ENCODE assay signal across 8 cellular contexts in the genomic region with DNA sequence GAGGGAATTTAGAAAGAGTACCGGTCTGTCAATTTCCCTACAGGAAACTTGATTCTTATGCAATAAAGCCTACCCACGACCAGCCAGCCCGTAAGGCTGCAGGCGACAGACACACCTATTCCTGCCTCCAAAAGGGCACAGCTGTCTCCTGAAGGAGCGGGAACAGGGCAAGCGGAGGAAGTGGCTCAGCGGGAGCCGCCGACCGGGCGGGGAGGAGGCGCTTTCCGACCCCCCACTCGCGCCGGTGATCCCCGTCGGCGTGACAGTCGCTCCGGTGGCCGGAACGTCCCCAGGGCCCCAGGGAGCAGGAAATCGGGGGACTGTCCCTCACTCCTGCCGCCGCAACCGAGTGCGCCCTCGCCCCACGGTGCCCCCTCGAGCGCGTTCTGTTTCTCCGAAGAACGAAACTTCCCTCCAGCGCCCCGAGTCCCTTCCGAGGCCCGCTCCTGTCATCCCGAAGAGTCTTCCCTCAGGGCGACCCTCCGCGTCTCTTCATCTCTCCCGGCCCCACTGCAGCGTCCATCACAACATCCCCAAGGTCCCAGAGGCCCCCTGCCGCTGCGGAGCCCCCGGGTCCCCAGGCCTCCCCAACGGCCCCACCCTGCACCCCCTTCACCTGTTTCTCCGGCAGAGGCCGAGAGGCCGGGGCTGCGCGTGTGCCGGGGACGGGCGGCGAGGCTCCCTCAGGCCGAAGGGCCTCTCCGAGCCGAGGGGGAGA. TPM values are rescaled to one million over a fixed set of nuclear protein-coding genes. Genes with fewer than 3 reads are reported as not detected.
DNase-seq lines count a peak whose midpoint lies in the region; ATAC-seq and TF ChIP-seq lines count a peak whose summit lies in the region.

No MANE protein-coding gene starts in this region.

- DNase-seq in CD8-positive, alpha-beta T cell = peak in 5 of 7 experiments; percentile 6 to 38 (median 27)
- DNase-seq in H7 = peak; percentile 81
- DNase-seq in NCI-H2227 treated with DMSO at 0.1 percent for 48 hours (lab: John Stamatoyannopoulos, UW) = peak; percentile 7
- DNase-seq in activated T-cell treated with anti-CD3 and anti-CD28 coated beads, Interleukin-2, amount 50 U/mL, for 4 hours = no peak
- peak; percentile 34 for DNase-seq in fibroblast of the aortic adventitia (ENCODE audit: low read depth)
- peak; percentile 68 for DNase-seq in neural progenitor cell (ENCODE audit: low spot score)
- peak; percentile 71 to 85 for DNase-seq in aorta

- H3K36me3 Mint-ChIP-seq in CD8-positive, alpha-beta T cell = peaks cover 26% of the 10 kb centered on the region
- H3K36me3 Mint-ChIP-seq in activated T-cell treated with anti-CD3 and anti-CD28 coated beads, Interleukin-2, amount 50 U/mL, for 4 hours (ENCODE audit: insufficient read depth) = peaks cover 5% of the 10 kb centered on the region
- H3K36me3 Mint-ChIP-seq in neural progenitor cell = peaks cover 4% of the 10 kb centered on the region

- peak overlapping the region; percentile 100 for H3K27ac Mint-ChIP-seq in CD8-positive, alpha-beta T cell
- H3K27ac Mint-ChIP-seq in neural progenitor cell = no peak overlapping the region

- H3K4me3 Mint-ChIP-seq in CD8-positive, alpha-beta T cell = peak overlapping the region; percentile 99
- peak overlapping the region; percentile 97 for H3K4me3 Mint-ChIP-seq in activated T-cell treated with anti-CD3 and anti-CD28 coated beads, Interleukin-2, amount 50 U/mL, for 4 hours
- H3K4me3 Mint-ChIP-seq in neural progenitor cell = peak overlapping the region; percentile 96

- peak overlapping the region; percentile 99 for H3K27ac ChIP-seq in CD8-positive, alpha-beta T cell (ENCODE audit: low read depth, low read length)
- H3K27ac ChIP-seq in neural progenitor cell = peak overlapping the region; percentile 89
- H3K27ac ChIP-seq in aorta (ENCODE audit: low read depth in 1 of 2, low read length in 2 of 2) = peak overlapping the region; percentile 94 to 98

- CTCF ChIA-PET in CD8-positive, alpha-beta T cell (lab: Charles Lee) = interaction anchor here (1.2 to 3.5 kb wide), 9 partner anchors 9 to 76 kb away, joined by 4 to 28 read pairs (median 6); no protein-coding TSS in a partner anchor

- H3K9me3 ChIP-seq in CD8-positive, alpha-beta T cell (ENCODE audit: low read length) = no peaks in the 10 kb centered on the region
- H3K9me3 ChIP-seq in neural progenitor cell (ENCODE audit: low read depth) (no peaks in the 10 kb centered on the region), aorta (ENCODE audit: control insufficient read depth, low read length) (no peaks in the 10 kb centered on the region)

- H3K4me2 ChIP-seq in neural progenitor cell = peak overlapping the region; percentile 80

- intact Hi-C loops in CD8-positive, alpha-beta T cell (cut with DNase I, micrococcal nuclease) = loop anchor here (1.0 to 5.0 kb wide), 14 partner anchors 19 to 469 kb away; partner anchors contain the start of genes ACLY (in 1 of the 2), DNAJC7 (in 1 of the 2), RETREG3 (in 1 of the 2) and STAT5B (in 1 of the 2)
- intact Hi-C loops in aorta (cut with DNase I) = loop anchor here (5.0 kb wide), 3 partner anchors 41 to 66 kb away; no protein-coding TSS in a partner anchor

- peak overlapping the region; percentile 61 for H3K4me3 ChIP-seq in CD8-positive, alpha-beta T cell (ENCODE audit: low read depth, low read length)
- peak overlapping the region; percentile 94 for H3K4me3 ChIP-seq in H7 (ENCODE audit: insufficient read depth, low read depth, low read length)
- peak overlapping the region; percentile 93 for H3K4me3 ChIP-seq in fibroblast of the aortic adventitia (ENCODE audit: low read depth, low read length)
- peak overlapping the region; percentile 84 for H3K4me3 ChIP-seq in neural progenitor cell
- peak overlapping the region; percentile 90 to 94 for H3K4me3 ChIP-seq in aorta (ENCODE audit: low read length in 2 of 2)

- TF ChIP-seq CTCF in CD8-positive, alpha-beta T cell (IDR thresholded peaks at IDR 0.05) = no peak
- TF ChIP-seq CTCF in fibroblast of the aortic adventitia (IDR thresholded peaks at IDR 0.05; ENCODE audit: insufficient read depth, low read length) (no peak), neural progenitor cell (IDR thresholded peaks at IDR 0.05) (no peak)

- 0% methylated on average over 60 to 61 of the region's 61 CpGs for WGBS in aorta, 2 donors

- H3K9ac ChIP-seq in neural progenitor cell = peak overlapping the region; percentile 87

- H3K27me3 ChIP-seq in CD8-positive, alpha-beta T cell (ENCODE audit: insufficient read depth, low read length) = no peaks in the 10 kb centered on the region
- H3K27me3 ChIP-seq in H7 (ENCODE audit: control insufficient read depth, insufficient read depth, low read length) (no peaks in the 10 kb centered on the region), neural progenitor cell (no peaks in the 10 kb centered on the region), aorta (ENCODE audit: control insufficient read depth in 1 of 2, insufficient read depth in 2 of 2, low read length in 1 of 2) (no peaks in the 10 kb centered on the region)

- ATAC-seq in CD8-positive, alpha-beta T cell = no peak
- no peak for ATAC-seq in activated T-cell treated with anti-CD3 and anti-CD28 coated beads, Interleukin-2, amount 50 U/mL, for 4 hours
- peak; percentile 48 for ATAC-seq in aorta (ENCODE audit: low FRiP score)
- no peak for ATAC-seq in HG03139 (IDR thresholded peaks at IDR 0.05; ENCODE audit: unreplicated experiment)

- H3K4me1 ChIP-seq in CD8-positive, alpha-beta T cell (ENCODE audit: insufficient read depth, low read length) = peaks cover 29% of the 10 kb centered on the region
- H3K4me1 ChIP-seq in neural progenitor cell (peaks cover 11% of the 10 kb centered on the region), aorta (ENCODE audit: control insufficient read depth in 1 of 2, insufficient read depth in 2 of 2, low read length in 2 of 2) (no peaks in the 10 kb centered on the region)

- H4K20me1 ChIP-seq in neural progenitor cell (ENCODE audit: low read depth) = peaks cover 15% of the 10 kb centered on the region

- H3K79me2 ChIP-seq in neural progenitor cell (ENCODE audit: low read depth) = peaks cover 50% of the 10 kb centered on the region

- H3K36me3 ChIP-seq in CD8-positive, alpha-beta T cell (ENCODE audit: insufficient read depth, low read length) = no peaks in the 10 kb centered on the region
- H3K36me3 ChIP-seq in H7 (replicated peaks; ENCODE audit: control insufficient read depth, insufficient read depth, low read length) (no peaks in the 10 kb centered on the region), neural progenitor cell (no peaks in the 10 kb centered on the region), aorta (ENCODE audit: control insufficient read depth in 1 of 2, insufficient read depth in 2 of 2, low read length in 1 of 2) (no peaks in the 10 kb centered on the region)

- POLR2A ChIA-PET in CD8-positive, alpha-beta T cell (lab: Charles Lee) = interaction anchor here (0.7 to 2.8 kb wide), 40 partner anchors 9 to 973 kb away, joined by 3 to 28 read pairs (median 6); partner anchors contain the start of genes DHX58, DNAJC7, EIF1 and GHDC

- H3K27me3 Mint-ChIP-seq in CD8-positive, alpha-beta T cell (ENCODE audit: low read depth) = no peaks in the 10 kb centered on the region
- no peaks in the 10 kb centered on the region for H3K27me3 Mint-ChIP-seq in activated T-cell treated with anti-CD3 and anti-CD28 coated beads, Interleukin-2, amount 50 U/mL, for 4 hours (ENCODE audit: low read depth)
- peaks cover 5% of the 10 kb centered on the region for H3K27me3 Mint-ChIP-seq in neural progenitor cell (ENCODE audit: insufficient read depth, low read depth)

- peaks cover 11% of the 10 kb centered on the region for H3F3A ChIP-seq in neural progenitor cell (ENCODE audit: low read depth)

- H2AFZ ChIP-seq in neural progenitor cell (replicated peaks) = peak overlapping the region; percentile 59

- H3K9me3 Mint-ChIP-seq in CD8-positive, alpha-beta T cell = no peaks in the 10 kb centered on the region
- H3K9me3 Mint-ChIP-seq in activated T-cell treated with anti-CD3 and anti-CD28 coated beads, Interleukin-2, amount 50 U/mL, for 4 hours = no peaks in the 10 kb centered on the region
- H3K9me3 Mint-ChIP-seq in neural progenitor cell = no peaks in the 10 kb centered on the region

- H3K4me1 Mint-ChIP-seq in CD8-positive, alpha-beta T cell (ENCODE audit: low read depth) = peaks cover 53% of the 10 kb centered on the region
- peaks cover 55% of the 10 kb centered on the region for H3K4me1 Mint-ChIP-seq in activated T-cell treated with anti-CD3 and anti-CD28 coated beads, Interleukin-2, amount 50 U/mL, for 4 hours (ENCODE audit: low read depth)
- peaks cover 19% of the 10 kb centered on the region for H3K4me1 Mint-ChIP-seq in neural progenitor cell

RNA-seq across cellular contexts. Expression of gene STAT3, which starts 0.4 kb away (rescaled TPM):
- total RNA-seq in CD8-positive, alpha-beta T cell = 100 to 1,000 TPM; 338 to 343 TPM
- 54.6 and 101 TPM in 2 replicates for total RNA-seq in H7 (2014; rRNA removed; shearing (Covaris generic))
- total RNA-seq in activated T-cell treated with anti-CD3 and anti-CD28 coated beads, Interleukin-2, amount 50 U/mL, for 4 hours = 100 to 1,000 TPM; 172 to 175 (median 173) TPM
- 103 and 137 TPM in 2 replicates for total RNA-seq in fibroblast of the aortic adventitia (ENCODE audit: low replicate concordance)
- 54.9 and 56.2 TPM in 2 replicates for total RNA-seq in neural progenitor cell (ENCODE audit: low replicate concordance)
- total RNA-seq in aorta = 100 to 1,000 TPM; 279 to 297 TPM
- 10 to 100 TPM; 34.1 to 78.3 TPM for polyA plus RNA-seq in aorta

RNA-seq across cellular contexts. Expression of gene CAVIN1, which starts 35.2 kb away (rescaled TPM):
- total RNA-seq in CD8-positive, alpha-beta T cell = not detected
- 18.6 and 26.9 TPM in 2 replicates for total RNA-seq in H7 (2014; rRNA removed; shearing (Covaris generic))
- 1 to 10 TPM in 1 of 3 donors, under 1 TPM in 2; 0.76 to 1.1 (median 0.92) TPM for total RNA-seq in activated T-cell treated with anti-CD3 and anti-CD28 coated beads, Interleukin-2, amount 50 U/mL, for 4 hours
- total RNA-seq in fibroblast of the aortic adventitia (ENCODE audit: low replicate concordance) = 639 and 721 TPM in 2 replicates
- total RNA-seq in neural progenitor cell (ENCODE audit: low replicate concordance) = 5.5 and 14.0 TPM in 2 replicates
- total RNA-seq in aorta = 100 to 1,000 TPM; 569 to 643 TPM
- polyA plus RNA-seq in aorta = 100 to 1,000 TPM; 350 to 422 TPM

Comparison
In these comparisons a context has a peak if more than half of its experiments do, and no peak if none do; other contexts are left out.
1. RNA of gene CAVIN1, which starts 35.2 kb away (total RNA-seq): 639 to 721 TPM in fibroblast of the aortic adventitia and 569 to 643 TPM in aorta; 18.6 to 26.9 TPM in H7, 5.5 to 14.0 TPM in neural progenitor cell, 0.76 to 1.1 TPM in activated T-cell treated with anti-CD3 and anti-CD28 coated beads, Interleukin-2, amount 50 U/mL, for 4 hours and not detected in CD8-positive, alpha-beta T cell; every median in the first group is over 10 times any median in the second.
2. Peak in every context shown above with its lines, with median percentiles within 50 percentile points of each other: H3K27ac ChIP-seq, H3K4me3 ChIP-seq and H3K4me3 Mint-ChIP-seq.